ENCODE assay signal across 9 cellular contexts in the genomic region with DNA sequence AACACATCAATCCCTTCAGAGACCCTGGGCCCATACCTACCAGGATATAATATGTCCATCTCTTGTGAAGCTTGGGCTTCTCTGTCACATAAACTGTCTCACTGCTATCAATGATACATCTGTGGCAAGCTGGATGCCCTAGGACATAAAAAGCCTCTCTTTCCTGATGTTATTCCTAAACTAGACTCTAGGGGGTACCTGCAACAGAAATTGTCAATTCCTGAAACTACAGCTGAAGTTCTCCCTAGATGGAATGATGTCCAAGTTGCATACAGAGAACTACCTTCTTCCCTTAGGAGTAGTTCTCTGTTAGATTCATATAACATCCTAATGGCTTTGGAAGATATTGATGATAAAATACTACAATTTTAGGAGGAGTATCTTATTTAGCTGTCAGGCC. TPM values are rescaled to one million over a fixed set of nuclear protein-coding genes. Genes with fewer than 3 reads are reported as not detected.
DNase-seq lines count a peak whose midpoint lies in the region; FAIRE-seq and TF ChIP-seq lines count a peak whose summit lies in the region.
"Had no signal": no experiment of that assay in that cellular context is flagged by ENCODE, and none has a peak within 500 bp of the region (broad histone marks: within the 10 kb centered on the region; RNA-seq: fewer than 3 reads in every experiment).

No MANE protein-coding gene starts in this region.

- no peak overlapping the region for H3K9ac ChIP-seq in colonic mucosa (ENCODE audit: low read depth in 2 of 2, low read length in 2 of 2)
- H3K9ac ChIP-seq: BLaER1 had no signal

- H3K27ac Mint-ChIP-seq in progenitor cell of endocrine pancreas = no peak overlapping the region

- no peak overlapping the region for H3K4me3 Mint-ChIP-seq in progenitor cell of endocrine pancreas (ENCODE audit: low read depth)

- peak; percentile 46 for TF ChIP-seq CTCF in LNCaP clone FGC (IDR thresholded peaks at IDR 0.05; ENCODE audit: control insufficient read depth, extremely low read depth, insufficient read depth)
- peak; percentile 57 for TF ChIP-seq CTCF in bronchial epithelial cell (IDR thresholded peaks at IDR 0.05; ENCODE audit: insufficient read depth, low read length, severe bottlenecking)
- peak; percentile 53 for TF ChIP-seq CTCF in progenitor cell of endocrine pancreas (IDR thresholded peaks at IDR 0.05; ENCODE audit: unreplicated experiment)
- TF ChIP-seq CTCF in colonic mucosa (IDR thresholded peaks at IDR 0.05) = no peak

- no peak overlapping the region for H3K4me3 ChIP-seq in LNCaP clone FGC (ENCODE audit: low read depth, low read length)
- H3K4me3 ChIP-seq in bronchial epithelial cell (ENCODE audit: low read depth, low read length) = no peak overlapping the region
- no peak overlapping the region for H3K4me3 ChIP-seq in colonic mucosa
- H3K4me3 ChIP-seq: BLaER1 had no signal

- no peak overlapping the region for H3K27ac ChIP-seq in colonic mucosa
- H3K27ac ChIP-seq: BLaER1 had no signal

- no peaks in the 10 kb centered on the region for H3K27me3 ChIP-seq in bronchial epithelial cell (ENCODE audit: control insufficient read depth, insufficient read depth, low read length)
- H3K27me3 ChIP-seq in colonic mucosa = no peaks in the 10 kb centered on the region
- H3K27me3 ChIP-seq: BLaER1 had no signal

- FAIRE-seq in bronchial epithelial cell (lab: Jason Lieb, UNC) = no peak

- DNase-seq in NCI-H1436 (lab: John Stamatoyannopoulos, UW) (peak; percentile 5), NCI-H1436 treated with DMSO at 0.1 percent for 48 hours (lab: John Stamatoyannopoulos, UW) (no peak), LNCaP clone FGC (ENCODE audit: low read depth) (no peak), bronchial epithelial cell (ENCODE audit: low read depth) (peak; percentile 67), progenitor cell of endocrine pancreas (ENCODE audit: low spot score, unreplicated experiment) (no peak), 8988T (no peak), KG1 (lab: John Stamatoyannopoulos, UW) (no peak), colonic mucosa (no peak)

- H3K9me3 Mint-ChIP-seq in progenitor cell of endocrine pancreas (ENCODE audit: low read depth) = no peaks in the 10 kb centered on the region

- no peaks in the 10 kb centered on the region for H3K36me3 Mint-ChIP-seq in progenitor cell of endocrine pancreas (ENCODE audit: insufficient read depth)

- H3K4me1 Mint-ChIP-seq in progenitor cell of endocrine pancreas (ENCODE audit: low read depth) = no peaks in the 10 kb centered on the region

- intact Hi-C loops in colonic mucosa (cut with DNase I) = no loop called here

- no peaks in the 10 kb centered on the region for H3K4me1 ChIP-seq in colonic mucosa
- H3K4me1 ChIP-seq: BLaER1 had no signal

- H3K36me3 ChIP-seq in bronchial epithelial cell (ENCODE audit: control insufficient read depth, insufficient read depth, low read length) (no peaks in the 10 kb centered on the region), colonic mucosa (no peaks in the 10 kb centered on the region)
- H3K36me3 ChIP-seq: BLaER1 had no signal

- no peaks in the 10 kb centered on the region for H3K9me3 ChIP-seq in colonic mucosa
- H3K9me3 ChIP-seq: BLaER1 had no signal

- H3K27me3 Mint-ChIP-seq in progenitor cell of endocrine pancreas = no peaks in the 10 kb centered on the region

RNA-seq across cellular contexts. Expression of gene TBX18, which starts 35.8 kb away (rescaled TPM):
- total RNA-seq in bronchial epithelial cell (0.26 and 1.3 TPM in 2 replicates), progenitor cell of endocrine pancreas (1.3 and 1.8 TPM in 2 replicates), colonic mucosa (under 1 TPM; 0.25 to 0.35 TPM)

Comparison
In these comparisons a context has a peak if more than half of its experiments do, and no peak if none do; other contexts are left out.
1. DNase-seq: peak in NCI-H1436 (single experiment) and bronchial epithelial cell (single experiment); none in NCI-H1436 treated with DMSO at 0.1 percent for 48 hours (single experiment), LNCaP clone FGC (single experiment), progenitor cell of endocrine pancreas (single experiment), 8988T (single experiment), KG1 (single experiment) and colonic mucosa (single experiment).